ENCODE assay signal across 10 cellular contexts in the genomic region with DNA sequence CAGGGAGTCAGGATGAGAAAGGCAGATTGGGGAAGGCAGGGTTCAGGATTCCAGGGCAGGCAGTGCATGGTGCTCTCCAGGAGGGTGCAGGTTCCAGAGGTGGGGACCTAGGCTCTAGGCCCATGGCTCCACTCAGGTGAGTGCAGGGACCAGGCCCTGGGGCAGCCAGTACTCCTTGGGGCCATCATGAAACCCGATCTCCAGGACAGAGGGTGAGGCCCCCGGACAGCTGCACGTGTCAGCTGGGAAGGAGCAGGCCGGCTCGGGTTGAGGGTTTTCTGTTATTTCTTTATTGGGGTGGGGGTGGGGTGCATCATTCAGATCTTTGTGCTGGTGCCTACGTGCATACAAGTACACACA. TPM values are rescaled to one million over a fixed set of nuclear protein-coding genes. Genes with fewer than 3 reads are reported as not detected.
A peak's percentile ranks its signal among the peaks of the same experiment; 100 is the strongest.
DNase-seq lines count a peak whose midpoint lies in the region; ATAC-seq and TF ChIP-seq lines count a peak whose summit lies in the region.
"Had no signal": no experiment of that assay in that cellular context is flagged by ENCODE, and none has a peak within 500 bp of the region (broad histone marks: within the 10 kb centered on the region; RNA-seq: fewer than 3 reads in every experiment).

No MANE protein-coding gene starts in this region.

- peaks cover 42% of the 10 kb centered on the region for H3K4me1 ChIP-seq in Panc1 (ENCODE audit: control insufficient read depth, insufficient read depth, low read length)
- H3K4me1 ChIP-seq in gastroesophageal sphincter: peaks cover 9 to 91% (median 84%) of the 10 kb centered on the region in 3 donors
- peaks cover 4 to 89% (median 86%) of the 10 kb centered on the region in 4 donors for H3K4me1 ChIP-seq in sigmoid colon

- in situ Hi-C loops in Panc1 (cut with HindIII; ENCODE audit: low pct_unique_long_range_greater_than_20kb, low sequenced_read_pairs): no loop called here

- TF ChIP-seq POLR2A in gastroesophageal sphincter (IDR thresholded peaks at IDR 0.05) (no peak), sigmoid colon (IDR thresholded peaks at IDR 0.05) (no peak)

- CTCF ChIA-PET in Panc1 (lab: Charles Lee): interaction anchor here (0.7 kb wide), 1 partner anchor 610 kb away, joined by 3 read pairs; no protein-coding TSS in a partner anchor

- no TSS peak for BruUV-seq in Panc1 (replicated peaks; lab: Mats Ljungman, UMichigan)

- no peak for TF ChIP-seq CTCF in Panc1 (IDR thresholded peaks at IDR 0.05)
- TF ChIP-seq CTCF in gastroesophageal sphincter (IDR thresholded peaks at IDR 0.05): no peak
- TF ChIP-seq CTCF in sigmoid colon (IDR thresholded peaks at IDR 0.05): no peak

- ATAC-seq in Panc1: peak; percentile 12
- no peak for ATAC-seq in gastroesophageal sphincter
- no peak for ATAC-seq in GM21447 (IDR thresholded peaks at IDR 0.05; ENCODE audit: unreplicated experiment)
- no peak for ATAC-seq in HG03095 (IDR thresholded peaks at IDR 0.05; ENCODE audit: unreplicated experiment)
- no peak for ATAC-seq in HG02798 (IDR thresholded peaks at IDR 0.05; ENCODE audit: poor library complexity, unreplicated experiment)
- ATAC-seq: stimulated activated naive CD8-positive, alpha-beta T cell treated with anti-CD3 and anti-CD28 coated beads, Interleukin-15, Interleukin-2, amounts not matched to agents 100 U/mL and 50 U/mL, for 24 hours had no signal

- DNase-seq in COLO668 (lab: John Stamatoyannopoulos, UW; ENCODE audit: unreplicated experiment) (peak; percentile 73), Panc1 (ENCODE audit: low read depth, low spot score) (no peak), sigmoid colon (no peak)
- no peak for DNase-seq in activated CD4-positive, alpha-beta T cell treated with anti-CD3 and anti-CD28 coated beads, Interleukin-2, amount 50 U/mL, for 48 hours
- DNase-seq: GF-D8; stimulated activated naive CD8-positive, alpha-beta T cell treated with anti-CD3 and anti-CD28 coated beads, Interleukin-15, Interleukin-2, amounts not matched to agents 100 U/mL and 50 U/mL, for 24 hours had no signal

- intact Hi-C loops in Panc1 (cut with micrococcal nuclease; ENCODE audit: unreplicated experiment): no loop called here
- intact Hi-C loops in sigmoid colon (cut with DNase I): no loop called here

- no peak overlapping the region for H3K4me3 ChIP-seq in Panc1 (ENCODE audit: low read depth in 2 of 2, low read length in 2 of 2)
- H3K4me3 ChIP-seq in gastroesophageal sphincter: no peak overlapping the region
- H3K4me3 ChIP-seq in sigmoid colon: no peak overlapping the region

- POLR2A ChIA-PET in Panc1 (lab: Charles Lee): no interaction called here

- TF ChIP-seq EP300 in gastroesophageal sphincter (IDR thresholded peaks at IDR 0.05) (no peak), sigmoid colon (IDR thresholded peaks at IDR 0.05) (no peak)

- H3K9me3 ChIP-seq in Panc1 (ENCODE audit: control insufficient read depth, insufficient read depth, low read depth, low read length): no peaks in the 10 kb centered on the region
- no peaks in the 10 kb centered on the region for H3K9me3 ChIP-seq in gastroesophageal sphincter
- H3K9me3 ChIP-seq in sigmoid colon: no peaks in the 10 kb centered on the region

- H3K36me3 ChIP-seq in Panc1 (ENCODE audit: control insufficient read depth, insufficient read depth, low read length) (peaks cover 4% of the 10 kb centered on the region; the same call in 1 of the 2 replicates), gastroesophageal sphincter (no peaks in the 10 kb centered on the region), sigmoid colon (no peaks in the 10 kb centered on the region)

- H3K27me3 ChIP-seq in Panc1 (ENCODE audit: control insufficient read depth, insufficient read depth, low read length) (no peaks in the 10 kb centered on the region), gastroesophageal sphincter (no peaks in the 10 kb centered on the region), sigmoid colon (no peaks in the 10 kb centered on the region)

- no CpG with 5 or more reads among the region's 6 CpGs for WGBS in gastroesophageal sphincter (ENCODE audit: low coverage in 1 of 2), 2 donors
- 58 to 66% methylated on average over 6 of the region's 6 CpGs for WGBS in sigmoid colon, 2 donors

- H3K27ac ChIP-seq in Panc1 (ENCODE audit: low read length) (peak overlapping the region; percentile 51), gastroesophageal sphincter (peak overlapping the region; percentile 83 to 98 (median 97)), sigmoid colon (peak overlapping the region; percentile 95 to 99 (median 98))

RNA-seq across cellular contexts. Expression of a gene that starts 1.3 kb away (rescaled TPM):
- total RNA-seq in Panc1 (2021; ENCODE audit: unreplicated experiment) (55.7 TPM), gastroesophageal sphincter (100 to 1,000 TPM in 1 of 4 donors, 10 to 100 TPM in 3; 70.9 to 234 (median 85.9) TPM), sigmoid colon (10 to 100 TPM; 36.4 to 100.0 (median 60.7) TPM)
- polyA plus RNA-seq in Panc1 (2012; ENCODE audit: insufficient read length): 61.5 TPM
- polyA plus RNA-seq in sigmoid colon: 10 to 100 TPM in 2 of 3 donors, 1 to 10 TPM in 1; 5.4 to 28.2 (median 10.9) TPM

RNA-seq across cellular contexts. Expression of a gene that starts 40.8 kb away (rescaled TPM):
- total RNA-seq in Panc1 (2021; ENCODE audit: unreplicated experiment) (5.8 TPM), gastroesophageal sphincter (1 to 10 TPM; 1.6 to 4.1 (median 2.8) TPM), sigmoid colon (1 to 10 TPM in 3 of 4 donors, not detected in 1; 3.6 to 5.4 (median 4.6) TPM)
- 7.1 TPM for polyA plus RNA-seq in Panc1 (2012; ENCODE audit: insufficient read length)
- 1 to 10 TPM in 2 of 3 donors, not detected in 1; 1.8 to 5.5 TPM for polyA plus RNA-seq in sigmoid colon
